Comparison of ENCODE assay signal across 12 cellular contexts in the genomic region with DNA sequence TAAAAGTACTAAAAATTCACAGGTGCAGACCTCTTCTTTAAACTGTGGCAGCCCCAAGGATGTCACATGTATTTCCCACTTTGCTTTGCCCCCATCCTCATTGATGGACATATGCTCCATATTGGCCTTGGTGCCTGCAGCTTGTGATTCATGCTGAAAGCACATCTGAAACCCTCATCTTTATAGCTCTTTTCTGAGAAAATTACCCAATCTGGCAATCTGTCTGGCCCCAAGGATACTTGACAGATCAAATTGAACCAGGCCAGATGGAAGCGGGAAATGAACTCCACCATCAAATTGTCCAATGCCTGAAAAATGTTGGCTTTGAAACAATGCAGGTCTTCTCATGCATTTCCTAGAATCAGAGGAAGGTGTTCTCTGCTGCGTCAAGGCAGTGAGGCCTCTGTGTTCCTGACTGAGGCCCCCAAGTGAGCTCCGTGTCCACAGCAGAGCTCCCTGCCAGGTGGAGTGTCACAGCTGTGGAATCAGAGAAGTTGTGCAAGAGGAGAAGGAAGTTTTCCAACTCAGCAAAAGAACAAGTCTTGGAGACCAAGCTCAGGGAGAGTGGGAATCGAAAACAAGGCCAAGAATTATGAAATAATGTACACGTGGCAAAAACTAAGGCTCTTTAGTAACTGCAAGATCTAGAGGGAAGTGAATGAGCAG.
DNase-seq lines count a peak whose midpoint lies in the region; ATAC-seq and TF ChIP-seq lines count a peak whose summit lies in the region.
"Had no signal": no experiment of that assay in that cellular context is flagged by ENCODE, and none has a peak within 500 bp of the region (broad histone marks: within the 10 kb centered on the region; RNA-seq: fewer than 3 reads in every experiment).

No MANE protein-coding gene starts in this region.

- ATAC-seq in HG02798 (IDR thresholded peaks at IDR 0.05; ENCODE audit: poor library complexity, unreplicated experiment): no peak

- POLR2A ChIA-PET in BJ (lab: Charles Lee): no interaction called here

- no peak overlapping the region for H3K4me3 ChIP-seq in BJ (ENCODE audit: low read depth, low read length)
- no peak overlapping the region for H3K4me3 ChIP-seq in left ventricle myocardium inferior
- no peak overlapping the region for H3K4me3 ChIP-seq in sigmoid colon

- H3K36me3 ChIP-seq in BJ (ENCODE audit: control insufficient read depth, insufficient read depth, low read length) (no peaks in the 10 kb centered on the region), left ventricle myocardium inferior (no peaks in the 10 kb centered on the region), sigmoid colon (no peaks in the 10 kb centered on the region)

- WGBS in sigmoid colon, 2 donors: 78 to 80% methylated on average over 5 of the region's 5 CpGs

- TF ChIP-seq EP300 in sigmoid colon (IDR thresholded peaks at IDR 0.05): peak in 1 of 4 donors; percentile 32

- no peaks in the 10 kb centered on the region for H3K27me3 ChIP-seq in BJ (ENCODE audit: control insufficient read depth, insufficient read depth, low read length)
- no peaks in the 10 kb centered on the region for H3K27me3 ChIP-seq in left ventricle myocardium inferior (ENCODE audit: low read depth)
- H3K27me3 ChIP-seq in sigmoid colon: no peaks in the 10 kb centered on the region

- TF ChIP-seq POLR2A in sigmoid colon (IDR thresholded peaks at IDR 0.05): no peak

- TF ChIP-seq CTCF in BJ (IDR thresholded peaks at IDR 0.05; ENCODE audit: insufficient read depth, low read depth, low read length) (no peak), left ventricle myocardium inferior (IDR thresholded peaks at IDR 0.05; ENCODE audit: borderline replicate concordance) (no peak), sigmoid colon (IDR thresholded peaks at IDR 0.05) (no peak)

- DNase-seq in BJ (ENCODE audit: low read depth): peak; percentile 59
- peak; percentile 92 for DNase-seq in amniotic epithelial cell (ENCODE audit: low read depth)
- peak; percentile 76 for DNase-seq in left ventricle myocardium inferior
- DNase-seq in sigmoid colon: peak; percentile 95
- no peak for DNase-seq in hippocampal formation (lab: John Stamatoyannopoulos, UW)
- no peak for DNase-seq in NCI-H1436 treated with DMSO at 0.1 percent for 48 hours (lab: John Stamatoyannopoulos, UW)
- no peak for DNase-seq in RKO (ENCODE audit: low spot score)
- DNase-seq: CD4-positive, alpha-beta memory T cell; head of caudate nucleus; NCI-H1436; stimulated activated CD4-positive, alpha-beta T cell treated with anti-CD3 and anti-CD28 coated beads, Interleukin-4, amount 100 ng/mL, for 24 hours had no signal

- H3K4me1 ChIP-seq in left ventricle myocardium inferior (peaks cover 41% of the 10 kb centered on the region), sigmoid colon (peaks cover 0 to 12% (median 10%) of the 10 kb centered on the region in 4 donors)

- CTCF ChIA-PET in BJ (lab: Yijun Ruan, JAX): interaction anchor here (1.1 kb wide), 1 partner anchor 9 kb away, joined by 3 read pairs; no protein-coding TSS in a partner anchor

- intact Hi-C loops in left ventricle myocardium inferior (cut with micrococcal nuclease): no loop called here
- intact Hi-C loops in sigmoid colon (cut with DNase I): no loop called here

- H3K27ac ChIP-seq in left ventricle myocardium inferior (replicated peaks) (peak overlapping the region; percentile 69), sigmoid colon (peak overlapping the region; percentile 12 to 53 (median 38))

- H3K9me3 ChIP-seq in left ventricle myocardium inferior (replicated peaks) (peaks cover 8% of the 10 kb centered on the region), sigmoid colon (peaks cover 0 to 3% (median 0%) of the 10 kb centered on the region in 4 donors)

Comparison
In these comparisons a context has a peak if more than half of its experiments do, and no peak if none do; other contexts are left out.
1. DNase-seq: peak in BJ (single experiment), amniotic epithelial cell (single experiment), left ventricle myocardium inferior (single experiment) and sigmoid colon (single experiment); none in hippocampal formation (0 of 2), NCI-H1436 treated with DMSO at 0.1 percent for 48 hours (single experiment) and RKO (single experiment).